Comparison of ENCODE assay signal across 34 cellular contexts in genomic region chr7:54947266-54947665, GRCh38.
"Had no signal": no experiment of that assay in that cellular context is flagged by ENCODE, and none has a peak within 500 bp of the region (broad histone marks: within the 10 kb centered on the region; RNA-seq: fewer than 3 reads in every experiment).

No MANE protein-coding gene starts in this region.

- H3K27me3 ChIP-seq: adrenal gland, body of pancreas, SJCRH30 had no signal

- H3K36me3 Mint-ChIP-seq: activated CD4-positive, alpha-beta memory T cell treated with anti-CD3 and anti-CD28 coated beads for 36 hours; activated naive CD4-positive, alpha-beta T cell treated with anti-CD3 and anti-CD28 coated beads, Interleukin-2, amount 50 U/mL, for 72 hours had no signal

- H3K9me3 ChIP-seq: adrenal gland, body of pancreas had no signal

- H3K9me3 Mint-ChIP-seq: activated T-cell treated with anti-CD3 and anti-CD28 coated beads, Interleukin-2, amount 50 U/mL, for 4 hours; activated T-helper 1 cell treated with anti-CD3 and anti-CD28 coated beads, Interleukin-12 subunit alpha, Interleukin-12 subunit beta, Interleukin-2, Interleukin-4 antibody, amounts not matched to agents 30 ng/mL and 10 ng/mL and 1 ng/mL, durations not matched to agents 14 hours and 24 hours and 36 hours had no signal

- H3K27ac ChIP-seq: adrenal gland, body of pancreas, SJCRH30, SK-N-MC, VCaP had no signal

- FAIRE-seq: astrocyte, bronchial epithelial cell, K562 had no signal

- H3K27me3 Mint-ChIP-seq: activated B cell treated with CpG ODN at 0.5 μM for 24 hours; activated CD4-positive, alpha-beta memory T cell treated with anti-CD3 and anti-CD28 coated beads for 36 hours had no signal

- H3K4me1 ChIP-seq: adrenal gland, body of pancreas had no signal

- H3K4me3 Mint-ChIP-seq: activated B cell treated with CpG ODN at 0.5 μM for 24 hours; activated CD4-positive, alpha-beta memory T cell treated with anti-CD3 and anti-CD28 coated beads for 36 hours; activated naive CD4-positive, alpha-beta T cell treated with anti-CD3 and anti-CD28 coated beads for 36 hours; activated T-cell treated with anti-CD3 and anti-CD28 coated beads, Interleukin-2, amount 50 U/mL, for 4 hours; activated T-helper 1 cell treated with anti-CD3 and anti-CD28 coated beads, Interleukin-12 subunit alpha, Interleukin-12 subunit beta, Interleukin-2, Interleukin-4 antibody, amounts not matched to agents 30 ng/mL and 10 ng/mL and 1 ng/mL, durations not matched to agents 14 hours and 24 hours and 36 hours had no signal

- H3K4me3 ChIP-seq: adrenal gland, body of pancreas, K562, SJCRH30, SK-N-MC had no signal

- DNase-seq: activated B cell treated with CpG ODN at 0.5 μM for 24 hours; activated CD4-positive, alpha-beta memory T cell treated with anti-CD3 and anti-CD28 coated beads for 36 hours; activated CD4-positive, alpha-beta T cell treated with anti-CD3 and anti-CD28 coated beads for 4 hours; activated CD4-positive, alpha-beta T cell treated with anti-CD3 and anti-CD28 coated beads, Interleukin-2, amount 50 U/mL, for 1 hour; activated CD4-positive, CD25-positive, alpha-beta regulatory T cell treated with anti-CD3 and anti-CD28 coated beads, Interleukin-2, amount 50 U/mL, for 72 hours; activated CD8-positive, alpha-beta memory T cell treated with anti-CD3 and anti-CD28 coated beads, Interleukin-2, amount 50 U/mL, for 4 hours; activated gamma-delta T cell treated with Interleukin-2 at 50 U/mL for 16 hours; activated naive CD4-positive, alpha-beta T cell treated with anti-CD3 and anti-CD28 coated beads for 36 hours; activated T-cell treated with anti-CD3 and anti-CD28 coated beads for 4 hours; activated T-cell treated with anti-CD3 and anti-CD28 coated beads, Interleukin-2, amount 50 U/mL, for 4 hours; adrenal gland; body of pancreas; caudate nucleus; NCI-H1105; NCI-H1417 treated with DMSO at 0.1 percent for 48 hours; NCI-H1694; NCI-H1930; NCI-H510A; NCI-H526; NCI-H748 treated with DMSO at 0.1 percent for 48 hours; NK-92 treated with Interleukin-12 subunit alpha and Interleukin-12 subunit beta, amount 100 ng/mL, for 24 hours; SHP77; SJCRH30; SW 1271; T-helper 1 cell; T-helper 2 cell; T-helper 9 cell had no signal

- ATAC-seq: activated naive CD4-positive, alpha-beta T cell treated with anti-CD3 and anti-CD28 coated beads, Interleukin-2, amount 50 U/mL, for 72 hours; activated T-cell treated with anti-CD3 and anti-CD28 coated beads, Interleukin-2, amount 50 U/mL, for 4 hours; body of pancreas; K562 had no signal

- H3K36me3 ChIP-seq: adrenal gland, SJCRH30 had no signal

- H3K4me1 Mint-ChIP-seq: activated B cell treated with CpG ODN at 0.5 μM for 24 hours had no signal

- H3K27ac Mint-ChIP-seq: activated B cell treated with CpG ODN at 0.5 μM for 24 hours; activated CD4-positive, alpha-beta memory T cell treated with anti-CD3 and anti-CD28 coated beads for 36 hours; activated naive CD4-positive, alpha-beta T cell treated with anti-CD3 and anti-CD28 coated beads for 36 hours; activated naive CD4-positive, alpha-beta T cell treated with anti-CD3 and anti-CD28 coated beads, Interleukin-2, amount 50 U/mL, for 72 hours; activated T-helper 1 cell treated with anti-CD3 and anti-CD28 coated beads, Interleukin-12 subunit alpha, Interleukin-12 subunit beta, Interleukin-2, Interleukin-4 antibody, amounts not matched to agents 30 ng/mL and 10 ng/mL and 1 ng/mL, durations not matched to agents 14 hours and 24 hours and 36 hours had no signal
